ENCODE assay signal across 7 cellular contexts in the genomic region with DNA sequence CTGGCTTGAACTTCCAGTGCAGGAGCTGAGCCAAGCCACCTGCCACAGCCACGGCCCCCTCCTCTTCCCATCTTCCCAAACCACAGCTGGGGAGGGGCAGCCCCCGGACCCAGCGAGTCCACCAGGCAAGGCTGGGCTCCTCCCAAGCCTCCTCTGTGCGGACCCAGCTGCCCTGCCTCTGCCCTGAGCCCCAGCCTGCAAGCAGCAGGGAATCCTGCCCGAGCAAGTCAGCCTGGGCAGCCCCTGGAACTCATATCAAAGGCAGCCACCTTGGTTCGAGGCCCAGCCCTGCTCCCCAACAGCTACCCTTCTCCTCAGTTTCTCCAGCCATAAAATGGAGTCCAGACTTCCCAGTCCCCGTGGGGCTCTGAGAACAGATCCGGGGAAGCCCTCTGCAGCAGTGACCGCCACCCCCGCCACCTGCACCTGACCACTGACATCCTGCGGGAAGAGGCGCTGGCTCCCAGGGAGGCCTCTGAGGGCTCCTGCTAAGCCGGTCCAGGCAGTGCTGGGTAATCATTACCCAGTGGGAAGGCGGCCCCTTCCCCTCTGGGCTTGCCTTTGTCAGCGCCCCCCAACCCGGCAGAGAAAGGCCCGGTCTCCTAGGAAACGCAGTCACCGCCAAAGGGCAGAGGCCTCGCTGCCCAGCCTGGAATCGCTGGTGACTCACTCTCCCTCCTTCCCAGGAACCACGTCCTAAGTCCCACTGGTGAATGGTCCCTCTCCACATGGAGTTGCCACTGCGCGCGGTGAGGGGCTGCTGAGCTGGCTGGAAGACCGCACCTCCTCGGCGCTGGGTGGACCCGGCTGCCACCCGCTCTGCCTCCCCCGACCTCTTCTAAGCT. TPM values are rescaled to one million over a fixed set of nuclear protein-coding genes. Genes with fewer than 3 reads are reported as not detected.
DNase-seq lines count a peak whose midpoint lies in the region; ATAC-seq and TF ChIP-seq lines count a peak whose summit lies in the region.

No MANE protein-coding gene starts in this region.

- peak overlapping the region; percentile 57 for H3K9ac ChIP-seq in mucosa of stomach (ENCODE audit: low read length)

- TF ChIP-seq CTCF in GM23338 (conservative IDR thresholded peaks at IDR 0.05; ENCODE audit: low read depth in 2 of 2) = no peak
- no peak for TF ChIP-seq CTCF in Peyer's patch (IDR thresholded peaks at IDR 0.05)
- no peak for TF ChIP-seq CTCF in epithelial cell of esophagus (IDR thresholded peaks at IDR 0.05; ENCODE audit: insufficient read depth, low read depth, low read length, missing control alignments)

- peak overlapping the region; percentile 80 for H3K4me3 Mint-ChIP-seq in GM23338

- H3K36me3 ChIP-seq in GM23338 (ENCODE audit: insufficient read depth) (no peaks in the 10 kb centered on the region), Peyer's patch (no peaks in the 10 kb centered on the region), mucosa of stomach (ENCODE audit: control insufficient read depth, insufficient read depth, low read length) (no peaks in the 10 kb centered on the region)

- H3F3A ChIP-seq in GM23338 (replicated peaks; ENCODE audit: low read depth) = 0 out of 2 replicates have a peak, but pooled peaks cover 4% of the 10 kb centered on the region

- H3K9me3 Mint-ChIP-seq in GM23338 = no peaks in the 10 kb centered on the region

- H3K4me1 Mint-ChIP-seq in GM23338 = peaks cover 43% of the 10 kb centered on the region

- peaks cover 13% of the 10 kb centered on the region for H3K27me3 Mint-ChIP-seq in GM23338 (ENCODE audit: insufficient read depth, low read depth, poor library complexity)

- TF ChIP-seq POLR2A in Peyer's patch (IDR thresholded peaks at IDR 0.05) = peak in 1 of 2 donors; percentile 85

- no peaks in the 10 kb centered on the region for H3K36me3 Mint-ChIP-seq in GM23338 (ENCODE audit: low read depth)

- H3K79me2 ChIP-seq in GM23338 (replicated peaks; ENCODE audit: insufficient read depth) = peaks cover 57% of the 10 kb centered on the region

- H3K27me3 ChIP-seq in GM23338 (ENCODE audit: insufficient read depth) = no peaks in the 10 kb centered on the region
- no peaks in the 10 kb centered on the region for H3K27me3 ChIP-seq in Peyer's patch
- peaks cover 4% of the 10 kb centered on the region for H3K27me3 ChIP-seq in mucosa of stomach (ENCODE audit: control insufficient read depth, insufficient read depth, low read length)

- peak overlapping the region; percentile 99 for H3K4me2 ChIP-seq in GM23338

- H3K27ac ChIP-seq in GM23338 (ENCODE audit: low read depth) = no peak overlapping the region
- peak overlapping the region; percentile 88 to 95 (median 92) for H3K27ac ChIP-seq in Peyer's patch

- H3K27ac Mint-ChIP-seq in GM23338 = no peak overlapping the region

- no peaks in the 10 kb centered on the region for H3K9me2 ChIP-seq in GM23338 (ENCODE audit: insufficient read depth)

- H2AFZ ChIP-seq in GM23338 = no peak overlapping the region

- H3K4me3 ChIP-seq in GM23338 (peak overlapping the region; percentile 79), Peyer's patch (peak overlapping the region; percentile 59 to 94 (median 90)), epithelial cell of esophagus (ENCODE audit: low read length) (peak overlapping the region; percentile 69), mucosa of stomach (ENCODE audit: low read length) (no peak overlapping the region)

- H3K9me3 ChIP-seq in Peyer's patch (no peaks in the 10 kb centered on the region), mucosa of stomach (ENCODE audit: control insufficient read depth, low read length) (no peaks in the 10 kb centered on the region)

- peak; percentile 7 for ATAC-seq in GM23338

- peak; percentile 52 for DNase-seq in GM23338 (ENCODE audit: low spot score)
- peak in 2 of 3 donors; percentile 80 to 84 for DNase-seq in Peyer's patch
- peak; percentile 68 for DNase-seq in epithelial cell of esophagus (ENCODE audit: low read depth)
- no peak for DNase-seq in NCI-H2107 treated with DMSO at 0.1 percent for 48 hours (lab: John Stamatoyannopoulos, UW; ENCODE audit: unreplicated experiment)
- DNase-seq in pons (ENCODE audit: low spot score) = no peak
- no peak for DNase-seq in NCI-H526 treated with DMSO at 0.1 percent for 48 hours (lab: John Stamatoyannopoulos, UW)

- H3K4me1 ChIP-seq in GM23338 (ENCODE audit: insufficient read depth) (peaks cover 17% of the 10 kb centered on the region; the same call in 1 of the 2 replicates), Peyer's patch (peaks cover 0 to 32% (median 18%) of the 10 kb centered on the region in 4 donors), mucosa of stomach (ENCODE audit: control insufficient read depth, insufficient read depth, low read length) (peaks cover 35% of the 10 kb centered on the region)

- peaks cover 2% of the 10 kb centered on the region for H4K20me1 ChIP-seq in GM23338 (replicated peaks; ENCODE audit: insufficient read depth)

TF ChIP-seq in GM23338, 12 proteins besides CTCF, POLR2A, EP300 and RAD21 (continues in another document):
- no peak for TF ChIP-seq EZH2 (IDR thresholded peaks at IDR 0.05; ENCODE audit: low read depth, unreplicated experiment)
- TF ChIP-seq ZNF462 (CRISPR knock-in tag; IDR thresholded peaks at IDR 0.05) = no peak
- TF ChIP-seq ETS1 (IDR thresholded peaks at IDR 0.05) = no peak
- TF ChIP-seq NANOG (IDR thresholded peaks at IDR 0.05; ENCODE audit: borderline replicate concordance) = no peak

RNA-seq across cellular contexts. Expression of gene VAV2, which starts 1.5 kb away (rescaled TPM):
- 24.3 and 28.9 TPM in 2 replicates for total RNA-seq in GM23338 (2014; rRNA removed; shearing (Covaris generic))
- polyA plus RNA-seq in GM23338 (2016; fragmentation: Nextera tagmentation; extraction: Ambion mirVana) = 7.2 and 8.1 TPM in 2 replicates
- total RNA-seq in Peyer's patch = 10 to 100 TPM; 47.9 to 61.8 (median 58.9) TPM

RNA-seq across cellular contexts. Expression of gene BRD3OS, which starts 34.7 kb away (rescaled TPM):
- 12.8 and 16.0 TPM in 2 replicates for total RNA-seq in GM23338 (2014; rRNA removed; shearing (Covaris generic))
- polyA plus RNA-seq in GM23338 (2016; fragmentation: Nextera tagmentation; extraction: Ambion mirVana) = 9.2 and 10.9 TPM in 2 replicates
- total RNA-seq in Peyer's patch = 10 to 100 TPM in 1 of 4 donors, 1 to 10 TPM in 3; 1.4 to 11.6 (median 2.3) TPM

Comparison
In these comparisons a context has a peak if more than half of its experiments do, and no peak if none do; other contexts are left out.
1. DNase-seq: peak in GM23338 (single experiment), Peyer's patch (2 of 3) and epithelial cell of esophagus (single experiment); none in NCI-H2107 treated with DMSO at 0.1 percent for 48 hours (single experiment), pons (single experiment) and NCI-H526 treated with DMSO at 0.1 percent for 48 hours (single experiment).